Comparison of ENCODE assay signal across 22 cellular contexts in genomic region chr2:109098921-109099273, GRCh38.
"Had no signal": no experiment of that assay in that cellular context is flagged by ENCODE, and none has a peak within 500 bp of the region (broad histone marks: within the 10 kb centered on the region; RNA-seq: fewer than 3 reads in every experiment).

No MANE protein-coding gene starts in this region.

- H3K36me3 Mint-ChIP-seq: memory B cell, naive B cell had no signal

- H3K4me1 Mint-ChIP-seq: memory B cell, naive B cell, nephron had no signal

- H3K4me3 ChIP-seq: heart right ventricle, ovary, stomach, thoracic aorta, transverse colon had no signal

- H3K36me3 ChIP-seq: heart right ventricle, ovary, stomach, thoracic aorta, transverse colon had no signal

- H3K4me3 Mint-ChIP-seq: dendritic cell treated with granulocyte-macrophage colony-stimulating factor and Interleukin-4, amounts not matched to agents 40 ng/mL and 50 ng/mL, for 4 days; effector memory CD8-positive, alpha-beta T cell; memory B cell; naive B cell; nephron had no signal

- H3K27me3 ChIP-seq: ovary had no signal

- FAIRE-seq: colon, frontal cortex, islet of Langerhans, small intestine had no signal

- H3K27ac Mint-ChIP-seq: dendritic cell treated with granulocyte-macrophage colony-stimulating factor and Interleukin-4, amounts not matched to agents 40 ng/mL and 50 ng/mL, for 4 days; effector memory CD8-positive, alpha-beta T cell; memory B cell; nephron had no signal

- H3K4me1 ChIP-seq: transverse colon had no signal

- H3K9me3 Mint-ChIP-seq: effector memory CD8-positive, alpha-beta T cell had no signal

- DNase-seq: cerebellar nuclear complex; effector memory CD8-positive, alpha-beta T cell; erythroblast; heart right ventricle; hypothalamus; naive B cell; ovary; right cardiac atrium; small intestine; stimulated activated CD4-positive, alpha-beta T cell treated with anti-CD3 and anti-CD28 coated beads, Interleukin-12 subunit alpha, Interleukin-12 subunit beta, amount 100 ng/mL, for 4 hours; stimulated activated naive CD4-positive, alpha-beta T cell; stomach; substantia nigra; transverse colon had no signal

- H3K9me3 ChIP-seq: ovary, thoracic aorta, transverse colon had no signal

- ATAC-seq: effector memory CD8-positive, alpha-beta T cell; left lobe of liver had no signal

- H3K27ac ChIP-seq: heart right ventricle, ovary, stomach, thoracic aorta, transverse colon had no signal
